1 cellular context compared by ENCODE assay signal in the genomic region with DNA sequence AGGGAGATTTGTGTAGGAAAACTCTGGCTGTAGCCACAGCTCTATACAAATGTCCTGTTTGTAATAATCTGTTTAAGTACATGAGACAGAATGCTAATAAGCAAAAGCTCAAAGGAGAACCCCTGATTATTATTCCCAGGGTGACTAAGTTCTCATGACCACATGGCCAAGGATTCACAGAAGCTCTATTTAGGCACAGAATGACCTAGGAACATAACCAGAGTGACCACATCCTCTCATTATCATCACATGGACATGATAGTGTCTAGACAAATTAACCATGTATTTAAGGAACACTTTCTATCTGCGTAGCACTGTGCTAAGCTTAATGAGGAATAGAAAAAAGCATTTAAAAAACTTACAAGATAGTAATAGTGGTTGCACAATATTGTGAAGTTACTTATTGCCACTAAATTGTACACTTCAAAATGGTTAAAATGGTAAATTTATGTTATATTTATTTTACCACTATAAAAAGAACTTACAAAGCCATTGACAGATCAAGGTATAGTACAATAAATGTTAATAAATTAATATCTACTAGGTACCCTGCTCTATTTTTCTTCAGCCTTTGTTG.
TF ChIP-seq lines count a peak whose summit lies in the region.

No MANE protein-coding gene starts in this region.

TF ChIP-seq in WTC11, 78 proteins besides CTCF, POLR2A, EP300 and RAD21 (continued from another document):
- TF ChIP-seq, protein P1, sequence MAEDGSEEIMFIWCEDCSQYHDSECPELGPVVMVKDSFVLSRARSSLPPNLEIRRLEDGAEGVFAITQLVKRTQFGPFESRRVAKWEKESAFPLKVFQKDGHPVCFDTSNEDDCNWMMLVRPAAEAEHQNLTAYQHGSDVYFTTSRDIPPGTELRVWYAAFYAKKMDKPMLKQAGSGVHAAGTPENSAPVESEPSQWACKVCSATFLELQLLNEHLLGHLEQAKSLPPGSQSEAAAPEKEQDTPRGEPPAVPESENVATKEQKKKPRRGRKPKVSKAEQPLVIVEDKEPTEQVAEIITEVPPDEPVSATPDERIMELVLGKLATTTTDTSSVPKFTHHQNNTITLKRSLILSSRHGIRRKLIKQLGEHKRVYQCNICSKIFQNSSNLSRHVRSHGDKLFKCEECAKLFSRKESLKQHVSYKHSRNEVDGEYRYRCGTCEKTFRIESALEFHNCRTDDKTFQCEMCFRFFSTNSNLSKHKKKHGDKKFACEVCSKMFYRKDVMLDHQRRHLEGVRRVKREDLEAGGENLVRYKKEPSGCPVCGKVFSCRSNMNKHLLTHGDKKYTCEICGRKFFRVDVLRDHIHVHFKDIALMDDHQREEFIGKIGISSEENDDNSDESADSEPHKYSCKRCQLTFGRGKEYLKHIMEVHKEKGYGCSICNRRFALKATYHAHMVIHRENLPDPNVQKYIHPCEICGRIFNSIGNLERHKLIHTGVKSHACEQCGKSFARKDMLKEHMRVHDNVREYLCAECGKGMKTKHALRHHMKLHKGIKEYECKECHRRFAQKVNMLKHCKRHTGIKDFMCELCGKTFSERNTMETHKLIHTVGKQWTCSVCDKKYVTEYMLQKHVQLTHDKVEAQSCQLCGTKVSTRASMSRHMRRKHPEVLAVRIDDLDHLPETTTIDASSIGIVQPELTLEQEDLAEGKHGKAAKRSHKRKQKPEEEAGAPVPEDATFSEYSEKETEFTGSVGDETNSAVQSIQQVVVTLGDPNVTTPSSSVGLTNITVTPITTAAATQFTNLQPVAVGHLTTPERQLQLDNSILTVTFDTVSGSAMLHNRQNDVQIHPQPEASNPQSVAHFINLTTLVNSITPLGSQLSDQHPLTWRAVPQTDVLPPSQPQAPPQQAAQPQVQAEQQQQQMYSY (CRISPR knock-in tag; IDR thresholded peaks at IDR 0.05), result no peak
- TF ChIP-seq, protein P2, sequence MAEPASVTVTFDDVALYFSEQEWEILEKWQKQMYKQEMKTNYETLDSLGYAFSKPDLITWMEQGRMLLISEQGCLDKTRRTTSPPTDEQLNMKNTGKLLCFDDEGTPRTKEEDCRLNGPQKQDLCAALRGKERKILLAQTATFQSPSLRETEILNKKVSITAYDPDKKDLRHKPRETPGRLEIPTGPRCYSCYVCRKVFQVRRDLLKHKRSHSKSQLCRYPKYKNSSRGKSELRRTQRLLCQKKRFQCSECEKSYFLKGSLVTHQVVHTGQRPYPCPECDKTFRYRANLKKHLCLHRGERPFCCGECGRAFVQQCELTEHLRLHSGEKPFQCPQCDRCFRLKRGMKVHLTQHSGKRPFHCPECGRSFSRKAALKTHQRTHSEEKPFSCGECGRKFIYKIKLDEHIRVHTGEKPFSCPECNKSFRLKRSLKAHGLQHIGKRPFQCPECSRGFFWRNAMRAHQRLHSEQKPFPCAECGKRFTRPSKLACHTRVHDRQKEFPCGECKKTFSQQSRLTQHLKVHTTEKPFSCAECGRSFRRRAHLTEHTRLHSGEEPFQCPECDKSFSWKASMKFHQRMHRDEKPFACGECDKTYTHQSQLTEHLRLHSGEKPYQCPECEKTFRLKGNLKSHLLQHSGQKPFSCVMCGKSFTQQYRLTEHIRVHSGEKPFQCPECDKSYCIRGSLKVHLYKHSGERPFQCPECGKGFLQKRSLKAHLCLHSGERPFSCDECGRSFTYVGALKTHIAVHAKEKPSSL (CRISPR knock-in tag; conservative IDR thresholded peaks at IDR 0.05), result no peak
- TF ChIP-seq, protein P3, sequence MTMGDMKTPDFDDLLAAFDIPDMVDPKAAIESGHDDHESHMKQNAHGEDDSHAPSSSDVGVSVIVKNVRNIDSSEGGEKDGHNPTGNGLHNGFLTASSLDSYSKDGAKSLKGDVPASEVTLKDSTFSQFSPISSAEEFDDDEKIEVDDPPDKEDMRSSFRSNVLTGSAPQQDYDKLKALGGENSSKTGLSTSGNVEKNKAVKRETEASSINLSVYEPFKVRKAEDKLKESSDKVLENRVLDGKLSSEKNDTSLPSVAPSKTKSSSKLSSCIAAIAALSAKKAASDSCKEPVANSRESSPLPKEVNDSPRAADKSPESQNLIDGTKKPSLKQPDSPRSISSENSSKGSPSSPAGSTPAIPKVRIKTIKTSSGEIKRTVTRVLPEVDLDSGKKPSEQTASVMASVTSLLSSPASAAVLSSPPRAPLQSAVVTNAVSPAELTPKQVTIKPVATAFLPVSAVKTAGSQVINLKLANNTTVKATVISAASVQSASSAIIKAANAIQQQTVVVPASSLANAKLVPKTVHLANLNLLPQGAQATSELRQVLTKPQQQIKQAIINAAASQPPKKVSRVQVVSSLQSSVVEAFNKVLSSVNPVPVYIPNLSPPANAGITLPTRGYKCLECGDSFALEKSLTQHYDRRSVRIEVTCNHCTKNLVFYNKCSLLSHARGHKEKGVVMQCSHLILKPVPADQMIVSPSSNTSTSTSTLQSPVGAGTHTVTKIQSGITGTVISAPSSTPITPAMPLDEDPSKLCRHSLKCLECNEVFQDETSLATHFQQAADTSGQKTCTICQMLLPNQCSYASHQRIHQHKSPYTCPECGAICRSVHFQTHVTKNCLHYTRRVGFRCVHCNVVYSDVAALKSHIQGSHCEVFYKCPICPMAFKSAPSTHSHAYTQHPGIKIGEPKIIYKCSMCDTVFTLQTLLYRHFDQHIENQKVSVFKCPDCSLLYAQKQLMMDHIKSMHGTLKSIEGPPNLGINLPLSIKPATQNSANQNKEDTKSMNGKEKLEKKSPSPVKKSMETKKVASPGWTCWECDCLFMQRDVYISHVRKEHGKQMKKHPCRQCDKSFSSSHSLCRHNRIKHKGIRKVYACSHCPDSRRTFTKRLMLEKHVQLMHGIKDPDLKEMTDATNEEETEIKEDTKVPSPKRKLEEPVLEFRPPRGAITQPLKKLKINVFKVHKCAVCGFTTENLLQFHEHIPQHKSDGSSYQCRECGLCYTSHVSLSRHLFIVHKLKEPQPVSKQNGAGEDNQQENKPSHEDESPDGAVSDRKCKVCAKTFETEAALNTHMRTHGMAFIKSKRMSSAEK (CRISPR knock-in tag; IDR thresholded peaks at IDR 0.05; ENCODE audit: borderline replicate concordance), result no peak
